In the genomic region with DNA sequence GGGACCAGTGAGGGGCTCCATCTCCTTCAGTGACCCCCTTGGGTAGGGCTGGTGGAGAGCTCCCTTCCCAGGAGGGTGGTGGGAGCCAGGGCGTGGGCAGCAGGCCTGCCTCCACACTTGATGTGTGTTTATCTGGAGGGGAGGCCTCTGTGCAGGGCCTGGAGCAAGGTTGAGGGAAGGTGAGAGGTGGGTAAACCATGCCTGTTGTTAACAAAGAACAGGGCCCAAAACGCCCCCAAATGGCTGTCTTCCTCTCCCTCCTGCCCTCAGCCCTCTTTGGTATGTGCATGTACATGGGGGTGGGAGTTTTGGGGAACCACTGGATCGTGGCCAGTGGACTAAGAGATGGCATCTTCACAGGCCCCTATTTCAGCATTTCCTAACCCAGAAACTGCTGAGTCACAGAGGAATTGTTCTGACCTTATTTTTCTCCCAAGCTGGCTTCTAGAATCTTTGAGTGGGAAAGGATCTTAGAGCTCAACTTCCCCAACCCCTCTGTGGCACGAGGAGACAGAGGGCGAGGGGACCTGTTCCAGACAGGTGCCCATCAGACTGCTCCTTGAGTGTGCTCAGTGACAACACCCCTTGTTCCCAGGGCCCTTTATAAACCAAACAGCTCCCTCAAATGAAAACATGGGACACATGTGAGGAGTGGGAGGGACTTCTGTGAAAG, we compare ENCODE assay signal across 10 cellular contexts. TPM values are rescaled to one million over a fixed set of nuclear protein-coding genes. Genes with fewer than 3 reads are reported as not detected.
DNase-seq lines count a peak whose midpoint lies in the region; ATAC-seq and TF ChIP-seq lines count a peak whose summit lies in the region.
"Had no signal": no experiment of that assay in that cellular context is flagged by ENCODE, and none has a peak within 500 bp of the region (broad histone marks: within the 10 kb centered on the region; RNA-seq: fewer than 3 reads in every experiment).

No MANE protein-coding gene starts in this region.

- peak overlapping the region; percentile 68 for H3K9ac ChIP-seq in IMR-90 (ENCODE audit: low read depth, low read length)

- 0 out of 2 replicates have a peak overlapping the region, but pooled peaks have one; percentile 33 for H3K56ac ChIP-seq in IMR-90 (ENCODE audit: extremely low read depth, insufficient read depth, low read length)

- dilution Hi-C loops in IMR-90 (cut with HindIII; ENCODE audit: low sequenced_read_pairs, unreplicated experiment), result no loop called here

- no peak for TF ChIP-seq POLR2A in IMR-90 (IDR thresholded peaks at IDR 0.05; ENCODE audit: low read depth, low read length)

- H3K4me1 ChIP-seq in IMR-90 (ENCODE audit: control insufficient read depth, insufficient read depth, low read length), result peaks cover 25% of the 10 kb centered on the region

- H4K20me1 ChIP-seq in IMR-90 (ENCODE audit: insufficient read depth, low read length), result peaks cover 8% of the 10 kb centered on the region; the same call in 1 of the 2 replicates

- peaks cover 4% of the 10 kb centered on the region for H3K27me3 Mint-ChIP-seq in progenitor cell of endocrine pancreas
- no peaks in the 10 kb centered on the region for H3K27me3 Mint-ChIP-seq in stimulated activated naive B cell treated with anti-CD40 and anti-IgM and Interleukin-4, amounts not matched to agents 10 μg/mL and 1 μg/mL and 100 μg/mL, for 72 hours

- H4K8ac ChIP-seq in IMR-90 (ENCODE audit: low read depth in 2 of 2, low read length in 2 of 2), result peak overlapping the region; percentile 78 to 91

- H3K23ac ChIP-seq in IMR-90 (ENCODE audit: low read depth, low read length), result peak overlapping the region; percentile 6; the same call in 1 of the 2 replicates

- no TSS peak for BruUV-seq in IMR-90 (replicated peaks; lab: Mats Ljungman, UMichigan)

- peak overlapping the region; percentile 64 for H3K27ac Mint-ChIP-seq in progenitor cell of endocrine pancreas
- no peak overlapping the region for H3K27ac Mint-ChIP-seq in stimulated activated naive B cell treated with anti-CD40 and anti-IgM and Interleukin-4, amounts not matched to agents 10 μg/mL and 1 μg/mL and 100 μg/mL, for 72 hours

- H2BK20ac ChIP-seq in IMR-90 (ENCODE audit: low read depth, low read length), result peak overlapping the region; percentile 49

- H4K91ac ChIP-seq in IMR-90 (ENCODE audit: insufficient read depth, low read depth, low read length), result peak overlapping the region; percentile 91

- no peak for ATAC-seq in IMR-90 (ENCODE audit: low read depth)
- ATAC-seq in stimulated activated naive B cell treated with anti-CD40 and anti-IgM and Interleukin-4, amounts not matched to agents 10 μg/mL and 1 μg/mL and 100 μg/mL, for 72 hours (replicated peaks), result no peak

- peak overlapping the region; percentile 96 for H2AK5ac ChIP-seq in IMR-90 (ENCODE audit: low read depth, low read length)

- no peaks in the 10 kb centered on the region for H3K9me3 ChIP-seq in IMR-90 (ENCODE audit: control insufficient read depth, insufficient read depth, low read length)
- H3K9me3 ChIP-seq: SJSA1 had no signal

- peak overlapping the region; percentile 75 for H2AK9ac ChIP-seq in IMR-90 (replicated peaks; ENCODE audit: low read depth, low read length, poor library complexity)

- peak overlapping the region; percentile 99 for H4K5ac ChIP-seq in IMR-90 (ENCODE audit: low read depth, low read length)

- H2BK15ac ChIP-seq in IMR-90 (ENCODE audit: low read depth, low read length), result peak overlapping the region; percentile 72; the same call in 2 of the 3 replicates

- no peaks in the 10 kb centered on the region for H3K27me3 ChIP-seq in IMR-90 (ENCODE audit: control insufficient read depth, insufficient read depth, low read length)
- H3K27me3 ChIP-seq: SJSA1 had no signal

- intact Hi-C loops in IMR-90 (cut with micrococcal nuclease), result loop anchor here (5.0 to 10.0 kb wide), 2 partner anchors 124 to 742 kb away; no protein-coding TSS in a partner anchor

- H2BK5ac ChIP-seq in IMR-90 (ENCODE audit: low read depth, low read length, poor library complexity, severe bottlenecking), result peak overlapping the region; percentile 74

- H3K4ac ChIP-seq in IMR-90 (ENCODE audit: low read depth, low read length), result peak overlapping the region; percentile 53

- WGBS in IMR-90 (ENCODE audit: extremely low coverage in 2 of 2, insufficient read length in 1 of 2), 2 experiments, result no CpG with 5 or more reads among the region's 5 CpGs

- H3K14ac ChIP-seq in IMR-90 (replicated peaks; ENCODE audit: low read depth, low read length), result peak overlapping the region; percentile 68

- H2BK120ac ChIP-seq in IMR-90 (ENCODE audit: low read depth, low read length), result peak overlapping the region; percentile 67

- peaks cover 9% of the 10 kb centered on the region for H3K4me1 Mint-ChIP-seq in progenitor cell of endocrine pancreas (ENCODE audit: low read depth)
- H3K4me1 Mint-ChIP-seq in stimulated activated naive B cell treated with anti-CD40 and anti-IgM and Interleukin-4, amounts not matched to agents 10 μg/mL and 1 μg/mL and 100 μg/mL, for 72 hours, result peaks cover 34 to 66% of the 10 kb centered on the region in 2 donors

- TF ChIP-seq CTCF in IMR-90 (conservative IDR thresholded peaks at IDR 0.05; ENCODE audit: low read depth, low read length) (no peak), progenitor cell of endocrine pancreas (IDR thresholded peaks at IDR 0.05; ENCODE audit: unreplicated experiment) (no peak)

- H3K4me3 Mint-ChIP-seq in progenitor cell of endocrine pancreas (ENCODE audit: low read depth), result no peak overlapping the region
- no peak overlapping the region for H3K4me3 Mint-ChIP-seq in stimulated activated naive B cell treated with anti-CD40 and anti-IgM and Interleukin-4, amounts not matched to agents 10 μg/mL and 1 μg/mL and 100 μg/mL, for 72 hours

- POLR2A ChIA-PET in IMR-90 (lab: Charles Lee; ENCODE audit: unreplicated experiment), result no interaction called here

- H3K18ac ChIP-seq in IMR-90 (ENCODE audit: low read depth, low read length), result peak overlapping the region; percentile 99

- TF ChIP-seq RAD21 in IMR-90 (IDR thresholded peaks at IDR 0.05; ENCODE audit: low read length), result no peak

- in situ Hi-C loops in IMR-90 (cut with MboI; ENCODE audit: low sequenced_read_pairs), result loop anchor here (5.0 kb wide), 1 partner anchor 64 kb away; no protein-coding TSS in a partner anchor

- peaks cover 0 to 11% of the 10 kb centered on the region in 2 experiments; a peak in 1 of 4 replicates for H3K79me1 ChIP-seq in IMR-90 (ENCODE audit: low read depth in 1 of 2, low read length in 2 of 2)

- H3K36me3 Mint-ChIP-seq in progenitor cell of endocrine pancreas (ENCODE audit: insufficient read depth), result no peaks in the 10 kb centered on the region
- peaks cover 2 to 7% of the 10 kb centered on the region in 2 donors for H3K36me3 Mint-ChIP-seq in stimulated activated naive B cell treated with anti-CD40 and anti-IgM and Interleukin-4, amounts not matched to agents 10 μg/mL and 1 μg/mL and 100 μg/mL, for 72 hours

- H3K4me3 ChIP-seq in IMR-90 (ENCODE audit: insufficient read depth, low read depth, low read length), result no peak overlapping the region
- H3K4me3 ChIP-seq: SJSA1 had no signal

- no peak overlapping the region; the same call in 1 of the 2 replicates for H3K4me2 ChIP-seq in IMR-90 (ENCODE audit: low read depth, low read length)

- peak; percentile 23 to 47 for DNase-seq in AML-193 (lab: John Stamatoyannopoulos, UW)
- peak; percentile 47 for DNase-seq in IMR-90
- DNase-seq in epidermal melanocyte (ENCODE audit: insufficient read length, low spot score), result peak; percentile 48
- DNase-seq in progenitor cell of endocrine pancreas (ENCODE audit: low spot score, unreplicated experiment), result no peak
- DNase-seq in ecto neural progenitor cell (ENCODE audit: low spot score), result no peak
- DNase-seq in OCI-M2 (lab: John Stamatoyannopoulos, UW; ENCODE audit: unreplicated experiment), result no peak
- no peak for DNase-seq in COR-L47 (lab: John Stamatoyannopoulos, UW)
- no peak for DNase-seq in stimulated activated naive B cell treated with anti-CD40 and anti-IgM and Interleukin-4, amounts not matched to agents 10 μg/mL and 1 μg/mL and 100 μg/mL, for 72 hours
- DNase-seq: activated gamma-delta T cell treated with Interleukin-2 at 50 U/mL for 16 hours had no signal

- H3K9me1 ChIP-seq in IMR-90 (ENCODE audit: insufficient read depth, low read length), result peaks cover 10% of the 10 kb centered on the region; the same call in 1 of the 2 replicates

- H2AFZ ChIP-seq in IMR-90 (replicated peaks; ENCODE audit: low read length, poor library complexity), result peak overlapping the region; percentile 67

- H3K27ac ChIP-seq in IMR-90 (ENCODE audit: insufficient read depth, low read length), result peak overlapping the region; percentile 85
- H3K27ac ChIP-seq: SJSA1 had no signal

- CTCF ChIA-PET in IMR-90 (lab: Yijun Ruan, JAX), result interaction anchor here (1.0 kb wide), 1 partner anchor 62 kb away, joined by 3 read pairs; no protein-coding TSS in a partner anchor

- H3K36me3 ChIP-seq in IMR-90 (ENCODE audit: control insufficient read depth, insufficient read depth, low read length), result peaks cover 3% of the 10 kb centered on the region; the same call in 1 of the 2 replicates

- H3K9me3 Mint-ChIP-seq in progenitor cell of endocrine pancreas (ENCODE audit: low read depth), result no peaks in the 10 kb centered on the region
- H3K9me3 Mint-ChIP-seq in stimulated activated naive B cell treated with anti-CD40 and anti-IgM and Interleukin-4, amounts not matched to agents 10 μg/mL and 1 μg/mL and 100 μg/mL, for 72 hours, result no peaks in the 10 kb centered on the region

TF ChIP-seq in IMR-90, 13 proteins besides CTCF, POLR2A, EP300 and RAD21 (continues in another document):
- TF ChIP-seq RFX5 (IDR thresholded peaks at IDR 0.05; ENCODE audit: low read depth, low read length), result 0 out of 2 replicates have a peak, but pooled peaks have one; percentile 37

RNA-seq across cellular contexts. Expression of a gene that starts 3.6 kb away (rescaled TPM):
- total RNA-seq in IMR-90 (2012; rRNA removed) (4.4 and 4.8 TPM in 2 replicates), progenitor cell of endocrine pancreas (15.1 and 16.2 TPM in 2 replicates)
- 5.9 and 6.0 TPM in 2 replicates for polyA plus RNA-seq in IMR-90 (2012; rRNA removed)
- 4.1 and 10.3 TPM in 2 replicates for polyA plus RNA-seq in IMR-90 (2012; cell fraction: cytosol; rRNA removed)
- polyA plus RNA-seq in IMR-90 (2012; cell fraction: nucleus; rRNA removed; ENCODE audit: low replicate concordance), result 10.0 and 10.3 TPM in 2 replicates

RNA-seq across cellular contexts. Expression of a gene that starts 17.9 kb away (rescaled TPM):
- total RNA-seq in IMR-90 (2012; rRNA removed) (0.83 and 1.3 TPM in 2 replicates), progenitor cell of endocrine pancreas (1.2 and 1.7 TPM in 2 replicates)
- 2.0 and 2.9 TPM in 2 replicates for polyA plus RNA-seq in IMR-90 (2012; rRNA removed)
- polyA plus RNA-seq in IMR-90 (2012; cell fraction: cytosol; rRNA removed), result 1.7 TPM in 2 replicates
- 11.2 and 11.8 TPM in 2 replicates for polyA plus RNA-seq in IMR-90 (2012; cell fraction: nucleus; rRNA removed; ENCODE audit: low replicate concordance)

RNA-seq across cellular contexts. Expression of a gene that starts 43.1 kb away (rescaled TPM):
- total RNA-seq in IMR-90 (2012; rRNA removed) (10.4 and 10.6 TPM in 2 replicates), progenitor cell of endocrine pancreas (80.0 and 81.0 TPM in 2 replicates)
- polyA plus RNA-seq in IMR-90 (2012; rRNA removed), result 64.7 and 65.1 TPM in 2 replicates
- 51.5 and 60.5 TPM in 2 replicates for polyA plus RNA-seq in IMR-90 (2012; cell fraction: cytosol; rRNA removed)
- 183 and 377 TPM in 2 replicates for polyA plus RNA-seq in IMR-90 (2012; cell fraction: nucleus; rRNA removed; ENCODE audit: low replicate concordance)

RNA-seq across cellular contexts. Expression of a gene that starts 51.3 kb away (rescaled TPM):
- under 0.01 TPM in 2 replicates for total RNA-seq in IMR-90 (2012; rRNA removed)
- polyA plus RNA-seq in IMR-90 (2012; rRNA removed), result 0.07 and 0.09 TPM in 2 replicates
- polyA plus RNA-seq in IMR-90 (2012; cell fraction: cytosol; rRNA removed), result 0.03 TPM in 1 of 2 replicates, not detected in the other
- polyA plus RNA-seq in IMR-90 (2012; cell fraction: nucleus; rRNA removed; ENCODE audit: low replicate concordance), result 0.11 and 0.15 TPM in 2 replicates
- not detected in 2 replicates for total RNA-seq in progenitor cell of endocrine pancreas
- total RNA-seq: SJSA1 had no signal

Comparison
In these comparisons a context has a peak if more than half of its experiments do, and no peak if none do; other contexts are left out.
1. DNase-seq: peak in AML-193 (2 of 2), IMR-90 (single experiment) and epidermal melanocyte (single experiment); none in progenitor cell of endocrine pancreas (single experiment), ecto neural progenitor cell (single experiment), OCI-M2 (single experiment), COR-L47 (single experiment) and stimulated activated naive B cell treated with anti-CD40 and anti-IgM and Interleukin-4, amounts not matched to agents 10 μg/mL and 1 μg/mL and 100 μg/mL, for 72 hours (single experiment).